ENCODE assay signal across 17 cellular contexts in genomic region chr1:200179126-200179780, GRCh38.
DNase-seq lines count a peak whose midpoint lies in the region; ATAC-seq and TF ChIP-seq lines count a peak whose summit lies in the region.
"Had no signal": no experiment of that assay in that cellular context is flagged by ENCODE, and none has a peak within 500 bp of the region (broad histone marks: within the 10 kb centered on the region; RNA-seq: fewer than 3 reads in every experiment).

No MANE protein-coding gene starts in this region.

- intact Hi-C loops in A673 (cut with micrococcal nuclease; ENCODE audit: unreplicated experiment) (no loop called here), left cardiac atrium (cut with DNase I) (no loop called here)

- H3K4me3 ChIP-seq in A673 (ENCODE audit: low read depth, low read length, poor library complexity, severe bottlenecking) (no peak overlapping the region), HEK293 (ENCODE audit: low read depth, low read length) (no peak overlapping the region), brain microvascular endothelial cell (ENCODE audit: low read depth, low read length) (no peak overlapping the region)
- H3K4me3 ChIP-seq: lower lobe of right lung, prostate gland, upper lobe of right lung had no signal

- no TSS peak for BruUV-seq in A673 (replicated peaks; lab: Mats Ljungman, UMichigan)

- POLR2A ChIA-PET in A673 (lab: Charles Lee; ENCODE audit: low non-redundant PET) = no interaction called here
- POLR2A ChIA-PET in HEK293 (lab: Yijun Ruan, JAX) = no interaction called here

- H3K36me3 ChIP-seq in A673 (ENCODE audit: insufficient read depth, low read length, poor library complexity, severe bottlenecking) (no peaks in the 10 kb centered on the region), HEK293 (ENCODE audit: control insufficient read depth in 2 of 2, insufficient read depth in 1 of 2, low read length in 2 of 2) (no peaks in the 10 kb centered on the region), brain microvascular endothelial cell (replicated peaks) (no peaks in the 10 kb centered on the region)
- H3K36me3 ChIP-seq: lower lobe of right lung, prostate gland, upper lobe of right lung had no signal

- ATAC-seq in HG03025 (IDR thresholded peaks at IDR 0.05; ENCODE audit: low FRiP score, unreplicated experiment) = no peak
- ATAC-seq in left cardiac atrium = no peak
- ATAC-seq: activated CD4-positive, CD25-positive, alpha-beta regulatory T cell treated with anti-CD3 and anti-CD28 coated beads, Interleukin-2, amount 50 U/mL, for 24 hours; lower lobe of right lung; naive thymus-derived CD4-positive, alpha-beta T cell; stimulated activated naive CD8-positive, alpha-beta T cell treated with anti-CD3 and anti-CD28 coated beads, Interleukin-15, amount 100 ng/mL, for 72 hours; upper lobe of right lung had no signal

- no peak overlapping the region for H3K27ac ChIP-seq in A673 (ENCODE audit: low read depth, low read length, poor library complexity, severe bottlenecking)
- H3K27ac ChIP-seq in HEK293 (ENCODE audit: extremely low read depth, low read depth, low read length) = no peak overlapping the region
- H3K27ac ChIP-seq in brain microvascular endothelial cell = peak overlapping the region; percentile 17
- H3K27ac ChIP-seq: lower lobe of right lung, prostate gland, upper lobe of right lung had no signal

- H3K4me1 ChIP-seq in A673 (ENCODE audit: insufficient read depth, low read length, poor library complexity, severe bottlenecking) = peaks cover 25% of the 10 kb centered on the region
- H3K4me1 ChIP-seq in HEK293 (ENCODE audit: control insufficient read depth, insufficient read depth, low read length) = 0 out of 2 replicates have a peak, but pooled peaks cover 3% of the 10 kb centered on the region
- H3K4me1 ChIP-seq: prostate gland had no signal

- H3K9me3 ChIP-seq in A673 (ENCODE audit: low read depth, low read length, poor library complexity, severe bottlenecking) (no peaks in the 10 kb centered on the region), HEK293 (ENCODE audit: control insufficient read depth, insufficient read depth, low read depth, low read length) (no peaks in the 10 kb centered on the region)
- H3K9me3 ChIP-seq: lower lobe of right lung, prostate gland, upper lobe of right lung had no signal

- no peak for TF ChIP-seq CTCF in A673 (conservative IDR thresholded peaks at IDR 0.05; ENCODE audit: low read depth, low read length)
- no peak for TF ChIP-seq CTCF in HEK293 (tag by site-specific recombination; IDR thresholded peaks at IDR 0.05)
- TF ChIP-seq CTCF in brain microvascular endothelial cell (IDR thresholded peaks at IDR 0.05; ENCODE audit: low read depth, low read length, missing control alignments) = no peak

- DNase-seq in A673 (ENCODE audit: low spot score) (peak; percentile 43), brain microvascular endothelial cell (peak; percentile 36), fibroblast of the conjunctiva (ENCODE audit: low read depth) (peak; percentile 13), left cardiac atrium (no peak), GOT3 (lab: John Stamatoyannopoulos, UW) (no peak)
- no peak for DNase-seq in activated naive CD4-positive, alpha-beta T cell treated with Interleukin-2 at 50 U/mL for 16 hours
- DNase-seq: effector CD4-positive, alpha-beta T cell; lower lobe of right lung; naive thymus-derived CD4-positive, alpha-beta T cell; NCI-H1436 treated with DMSO at 0.1 percent for 48 hours; Right ventricle myocardium superior; stimulated activated naive CD8-positive, alpha-beta T cell treated with anti-CD3 and anti-CD28 coated beads, Interleukin-15, amount 100 ng/mL, for 72 hours; upper lobe of right lung had no signal

- in situ Hi-C loops in brain microvascular endothelial cell (cut with HindIII; ENCODE audit: low pct_ligation_motif_present, low sequenced_read_pairs) = no loop called here

- CTCF ChIA-PET in A673 (lab: Charles Lee) = no interaction called here
- CTCF ChIA-PET in HEK293 (lab: Yijun Ruan, JAX) = interaction anchor here (1.2 kb wide), 1 partner anchor 12 kb away, joined by 4 read pairs; no protein-coding TSS in a partner anchor

- H3K27me3 ChIP-seq in A673 (replicated peaks; ENCODE audit: insufficient read depth, low read depth, low read length, poor library complexity) = no peaks in the 10 kb centered on the region
- no peaks in the 10 kb centered on the region for H3K27me3 ChIP-seq in brain microvascular endothelial cell (replicated peaks)
- H3K27me3 ChIP-seq: upper lobe of right lung had no signal

TF ChIP-seq in HEK293, 187 proteins besides CTCF, POLR2A, EP300 and RAD21:
- peak; percentile 86; the same call in 1 of the 2 replicates for TF ChIP-seq ZNF449 (tag by site-specific recombination; IDR thresholded peaks at IDR 0.05)
- no peak for TF ChIP-seq ZNF549 (tag by site-specific recombination; IDR thresholded peaks at IDR 0.05)

Comparison
In these comparisons a context has a peak if more than half of its experiments do, and no peak if none do; other contexts are left out.
1. DNase-seq: peak in A673 (single experiment), brain microvascular endothelial cell (single experiment) and fibroblast of the conjunctiva (single experiment); none in left cardiac atrium (single experiment), activated naive CD4-positive, alpha-beta T cell treated with Interleukin-2 at 50 U/mL for 16 hours (single experiment) and GOT3 (single experiment).